ENCODE assay signal across 9 cellular contexts in the genomic region with DNA sequence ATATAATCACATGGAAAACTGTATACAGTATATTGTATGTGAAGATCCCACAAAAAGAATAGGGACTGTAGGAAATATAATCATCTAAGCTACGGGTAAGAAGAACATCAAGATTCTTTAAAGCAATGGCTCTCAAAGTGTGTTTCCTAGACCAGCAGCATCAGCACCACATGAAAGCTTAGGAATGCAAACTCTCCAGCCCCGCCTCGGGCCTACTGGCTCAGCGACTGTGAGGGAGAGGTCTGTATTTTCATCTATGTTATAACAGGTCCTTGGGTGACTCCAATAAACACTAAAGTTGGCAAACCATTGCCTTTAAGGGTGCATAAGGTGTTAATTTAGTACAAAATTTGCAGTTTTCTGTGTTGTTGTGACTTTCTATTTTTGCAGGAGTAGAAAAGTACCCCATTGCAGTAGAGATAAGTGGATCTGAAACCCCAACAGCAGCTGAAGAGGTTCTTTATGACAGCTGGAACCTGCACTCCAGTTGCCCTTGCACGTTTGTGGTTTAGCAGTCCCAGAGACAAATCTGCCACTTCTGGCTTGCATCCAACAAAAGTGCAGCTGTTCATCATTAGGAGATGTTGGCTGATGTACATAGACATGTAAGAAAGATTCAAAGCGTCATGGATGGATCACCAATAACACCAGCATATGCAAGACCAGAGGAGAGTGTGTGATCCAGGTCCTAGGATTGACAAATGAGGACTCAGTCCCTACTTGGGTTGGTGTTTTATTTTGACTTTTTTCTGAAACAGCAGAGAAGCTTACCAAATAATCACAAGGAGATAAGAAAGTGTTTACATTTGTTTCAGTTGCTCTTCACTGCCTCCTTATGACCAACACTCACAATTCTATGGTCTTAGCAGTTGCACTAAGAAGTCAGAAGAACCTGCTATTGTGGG. TPM values are rescaled to one million over a fixed set of nuclear protein-coding genes. Genes with fewer than 3 reads are reported as not detected.
DNase-seq lines count a peak whose midpoint lies in the region; ATAC-seq and TF ChIP-seq lines count a peak whose summit lies in the region.
"Had no signal": no experiment of that assay in that cellular context is flagged by ENCODE, and none has a peak within 500 bp of the region (broad histone marks: within the 10 kb centered on the region; RNA-seq: fewer than 3 reads in every experiment).

No MANE protein-coding gene starts in this region.

- POLR2A ChIA-PET in CD8-positive, alpha-beta T cell (lab: Charles Lee), result no interaction called here

- 33% methylated on average over 6 of the region's 6 CpGs for WGBS in right cardiac atrium

- no peaks in the 10 kb centered on the region for H3K36me3 Mint-ChIP-seq in CD8-positive, alpha-beta T cell

- CTCF ChIA-PET in CD8-positive, alpha-beta T cell (lab: Charles Lee), result interaction anchor here (1.0 to 2.1 kb wide), 5 partner anchors 8 to 109 kb away, joined by 3 to 5 read pairs (median 3); partner anchors contain the start of gene IFNAR1

- DNase-seq in CD8-positive, alpha-beta T cell, result no peak
- peak; percentile 99 to 100 for DNase-seq in NCI-H524 (lab: John Stamatoyannopoulos, UW)
- DNase-seq in glomerular visceral epithelial cell (ENCODE audit: extremely low spot score), result peak; percentile 46
- no peak for DNase-seq in right cardiac atrium
- no peak for DNase-seq in activated gamma-delta T cell (lab: John Stamatoyannopoulos, UW)
- no peak for DNase-seq in activated CD4-positive, alpha-beta T cell treated with anti-CD3 and anti-CD28 coated beads, Interleukin-2, amount 50 U/mL, for 4 hours

- H3K36me3 ChIP-seq in CD8-positive, alpha-beta T cell (ENCODE audit: insufficient read depth, low read length), result no peaks in the 10 kb centered on the region
- H3K36me3 ChIP-seq: adrenal gland had no signal

- intact Hi-C loops in CD8-positive, alpha-beta T cell (cut with DNase I, micrococcal nuclease), result no loop called here
- intact Hi-C loops in right cardiac atrium (cut with DNase I), result no loop called here

- no peak for TF ChIP-seq CTCF in CD8-positive, alpha-beta T cell (IDR thresholded peaks at IDR 0.05)

- no peak overlapping the region for H3K4me3 Mint-ChIP-seq in CD8-positive, alpha-beta T cell

- peaks cover 9% of the 10 kb centered on the region for H3K4me1 ChIP-seq in CD8-positive, alpha-beta T cell (ENCODE audit: insufficient read depth, low read length)
- no peaks in the 10 kb centered on the region for H3K4me1 ChIP-seq in right cardiac atrium (ENCODE audit: control insufficient read depth, insufficient read depth, low read length)
- H3K4me1 ChIP-seq: adrenal gland had no signal

- no peaks in the 10 kb centered on the region for H3K27me3 ChIP-seq in CD8-positive, alpha-beta T cell (ENCODE audit: insufficient read depth, low read length)
- H3K27me3 ChIP-seq in right cardiac atrium (ENCODE audit: control insufficient read depth, insufficient read depth), result no peaks in the 10 kb centered on the region
- H3K27me3 ChIP-seq: adrenal gland had no signal

- peaks cover 10% of the 10 kb centered on the region for H3K4me1 Mint-ChIP-seq in CD8-positive, alpha-beta T cell (ENCODE audit: low read depth)

- no peaks in the 10 kb centered on the region for H3K27me3 Mint-ChIP-seq in CD8-positive, alpha-beta T cell (ENCODE audit: low read depth)

- no peak overlapping the region for H3K27ac ChIP-seq in CD8-positive, alpha-beta T cell (ENCODE audit: low read depth, low read length)
- no peak overlapping the region for H3K27ac ChIP-seq in right cardiac atrium (ENCODE audit: low read length)
- H3K27ac ChIP-seq: adrenal gland had no signal

- H3K27ac Mint-ChIP-seq in CD8-positive, alpha-beta T cell, result no peak overlapping the region

- H3K4me3 ChIP-seq in CD8-positive, alpha-beta T cell (ENCODE audit: low read depth, low read length), result no peak overlapping the region
- no peak overlapping the region for H3K4me3 ChIP-seq in right cardiac atrium (ENCODE audit: low read length)
- H3K4me3 ChIP-seq: adrenal gland had no signal

- peaks cover 3% of the 10 kb centered on the region for H3K9me3 Mint-ChIP-seq in CD8-positive, alpha-beta T cell

- no peaks in the 10 kb centered on the region for H3K9me3 ChIP-seq in CD8-positive, alpha-beta T cell (ENCODE audit: low read length)
- no peaks in the 10 kb centered on the region for H3K9me3 ChIP-seq in right cardiac atrium (ENCODE audit: control insufficient read depth, low read length)
- H3K9me3 ChIP-seq: adrenal gland had no signal

- ATAC-seq in CD8-positive, alpha-beta T cell, result peak; percentile 23
- peak; percentile 78 for ATAC-seq in GM19035 (IDR thresholded peaks at IDR 0.05; ENCODE audit: unreplicated experiment)
- ATAC-seq in HG03108 (IDR thresholded peaks at IDR 0.05; ENCODE audit: unreplicated experiment), result peak; percentile 71
- ATAC-seq in right cardiac atrium, result no peak

RNA-seq across cellular contexts. Expression of gene IFNAR1, which starts 15.9 kb away (rescaled TPM):
- total RNA-seq in CD8-positive, alpha-beta T cell, result 10 to 100 TPM; 15.1 to 18.6 TPM
- total RNA-seq in right cardiac atrium, result 10 to 100 TPM; 24.0 to 28.7 (median 26.5) TPM
- 9.6 TPM for polyA plus RNA-seq in right cardiac atrium

RNA-seq across cellular contexts. Expression of gene IL10RB, which starts 42.7 kb away (rescaled TPM):
- total RNA-seq in CD8-positive, alpha-beta T cell, result 1 to 10 TPM; 7.4 to 8.2 TPM
- 10 to 100 TPM in 3 of 4 donors, 1 to 10 TPM in 1; 9.8 to 11.9 (median 11.3) TPM for total RNA-seq in right cardiac atrium
- polyA plus RNA-seq in right cardiac atrium, result 11.6 TPM

Comparison
In these comparisons a context has a peak if more than half of its experiments do, and no peak if none do; other contexts are left out.
1. ATAC-seq: peak in CD8-positive, alpha-beta T cell (single experiment), GM19035 (single experiment) and HG03108 (single experiment); none in right cardiac atrium (0 of 2).
2. DNase-seq: peak in NCI-H524 (2 of 2) and glomerular visceral epithelial cell (single experiment); none in CD8-positive, alpha-beta T cell (0 of 7), right cardiac atrium (0 of 3), activated gamma-delta T cell (single experiment) and activated CD4-positive, alpha-beta T cell treated with anti-CD3 and anti-CD28 coated beads, Interleukin-2, amount 50 U/mL, for 4 hours (0 of 2).